ENCODE assay signal across 22 cellular contexts in genomic region chr5:69099302-69099701, GRCh38. TPM values are rescaled to one million over a fixed set of nuclear protein-coding genes. Genes with fewer than 3 reads are reported as not detected.
A peak's percentile ranks its signal among the peaks of the same experiment; 100 is the strongest.
DNase-seq lines count a peak whose midpoint lies in the region; ATAC-seq and TF ChIP-seq lines count a peak whose summit lies in the region.
"Had no signal": no experiment of that assay in that cellular context is flagged by ENCODE, and none has a peak within 500 bp of the region (broad histone marks: within the 10 kb centered on the region; RNA-seq: fewer than 3 reads in every experiment).

No MANE protein-coding gene starts in this region.

- H3K27me3 ChIP-seq in GM23338 (ENCODE audit: insufficient read depth), result no peaks in the 10 kb centered on the region
- H3K27me3 ChIP-seq: BLaER1 had no signal

- no peak overlapping the region for H2AFZ ChIP-seq in GM23338

- no peak overlapping the region for H3K4me3 Mint-ChIP-seq in GM23338
- no peak overlapping the region for H3K4me3 Mint-ChIP-seq in nephron
- no peak overlapping the region for H3K4me3 Mint-ChIP-seq in activated CD8-positive, alpha-beta memory T cell treated with anti-CD3 and anti-CD28 coated beads, Interleukin-2, amount 10 ng/mL, durations not matched to agents 7 days and 5 days
- H3K4me3 Mint-ChIP-seq: CD4-positive, alpha-beta memory T cell had no signal

- H3K4me2 ChIP-seq in GM23338, result no peak overlapping the region
- H3K4me2 ChIP-seq: BLaER1 had no signal

- DNase-seq in GM23338 (ENCODE audit: low spot score), result no peak
- no peak for DNase-seq in SK-N-MC (ENCODE audit: low read depth, low spot score)
- peak; percentile 15 for DNase-seq in fibroblast of mammary gland (ENCODE audit: low read depth)
- no peak for DNase-seq in DMS79 treated with DMSO at 0.1 percent for 48 hours (lab: John Stamatoyannopoulos, UW)
- no peak for DNase-seq in occipital lobe (lab: John Stamatoyannopoulos, UW)
- no peak for DNase-seq in activated CD8-positive, alpha-beta memory T cell treated with anti-CD3 and anti-CD28 coated beads, Interleukin-2, amount 10 ng/mL, durations not matched to agents 7 days and 5 days
- DNase-seq: ACHN; CD4-positive, alpha-beta memory T cell; GDM1; KG1; NCI-H1092 treated with DMSO at 0.1 percent for 48 hours; NCI-H1436 treated with DMSO at 0.1 percent for 48 hours; NCI-H1930; NCI-H2227 treated with DMSO at 0.1 percent for 48 hours; NCI-H510A; NK-92 treated with Interleukin-12 subunit alpha and Interleukin-12 subunit beta, amount 100 ng/mL, for 24 hours; SIG-M5 had no signal

- H3F3A ChIP-seq in GM23338 (replicated peaks; ENCODE audit: low read depth), result no peaks in the 10 kb centered on the region

- H3K27ac Mint-ChIP-seq in GM23338 (no peak overlapping the region), nephron (peak overlapping the region in 2 of 3 experiments; percentile 1 to 35)
- no peak overlapping the region for H3K27ac Mint-ChIP-seq in activated CD8-positive, alpha-beta memory T cell treated with anti-CD3 and anti-CD28 coated beads, Interleukin-2, amount 10 ng/mL, durations not matched to agents 7 days and 5 days

- H3K9me3 Mint-ChIP-seq in GM23338 (no peaks in the 10 kb centered on the region), nephron (no peaks in the 10 kb centered on the region)
- H3K9me3 Mint-ChIP-seq in activated CD8-positive, alpha-beta memory T cell treated with anti-CD3 and anti-CD28 coated beads, Interleukin-2, amount 10 ng/mL, durations not matched to agents 7 days and 5 days (ENCODE audit: low read depth), result no peaks in the 10 kb centered on the region
- H3K9me3 Mint-ChIP-seq: CD4-positive, alpha-beta memory T cell had no signal

- TF ChIP-seq CTCF in GM23338 (conservative IDR thresholded peaks at IDR 0.05; ENCODE audit: low read depth in 2 of 2) (no peak), fibroblast of mammary gland (conservative IDR thresholded peaks at IDR 0.05; ENCODE audit: control insufficient read depth, insufficient read depth, low read depth, low read length) (no peak), nephron (IDR thresholded peaks at IDR 0.05; ENCODE audit: unreplicated experiment in 3 of 3) (no peak)

- H3K36me3 ChIP-seq in GM23338 (ENCODE audit: insufficient read depth), result 0 out of 2 replicates have a peak, but pooled peaks cover 2% of the 10 kb centered on the region
- H3K36me3 ChIP-seq in SK-N-MC (ENCODE audit: insufficient read depth, low read length), result peaks cover 96% of the 10 kb centered on the region

- H3K9me3 ChIP-seq in SK-N-MC (ENCODE audit: low read depth, low read length), result no peaks in the 10 kb centered on the region
- H3K9me3 ChIP-seq: BLaER1 had no signal

- CTCF ChIA-PET in activated CD8-positive, alpha-beta memory T cell treated with anti-CD3 and anti-CD28 coated beads, Interleukin-2, amount 10 ng/mL, durations not matched to agents 7 days and 5 days (lab: Charles Lee), result no interaction called here

- H3K27ac ChIP-seq in GM23338 (ENCODE audit: low read depth) (no peak overlapping the region; the same call in 1 of the 2 replicates), SK-N-MC (peak overlapping the region; percentile 22; the same call in 1 of the 2 replicates)
- H3K27ac ChIP-seq: BLaER1 had no signal

- H3K4me1 ChIP-seq in GM23338 (ENCODE audit: insufficient read depth), result no peaks in the 10 kb centered on the region

- peaks cover 47% of the 10 kb centered on the region for H3K79me2 ChIP-seq in GM23338 (replicated peaks; ENCODE audit: insufficient read depth)

- no peak overlapping the region for H3K4me3 ChIP-seq in GM23338
- no peak overlapping the region; the same call in 1 of the 2 replicates for H3K4me3 ChIP-seq in SK-N-MC
- no peak overlapping the region for H3K4me3 ChIP-seq in fibroblast of mammary gland (ENCODE audit: control insufficient read depth, low read depth, low read length)
- H3K4me3 ChIP-seq: BLaER1 had no signal

- peaks cover 21% of the 10 kb centered on the region; the same call in 2 of the 3 replicates for H3K36me3 Mint-ChIP-seq in GM23338 (ENCODE audit: low read depth)
- peaks cover 49% of the 10 kb centered on the region for H3K36me3 Mint-ChIP-seq in nephron (ENCODE audit: low read depth)
- peaks cover 32% of the 10 kb centered on the region for H3K36me3 Mint-ChIP-seq in activated CD8-positive, alpha-beta memory T cell treated with anti-CD3 and anti-CD28 coated beads, Interleukin-2, amount 10 ng/mL, durations not matched to agents 7 days and 5 days

- peaks cover 2% of the 10 kb centered on the region for H3K27me3 Mint-ChIP-seq in GM23338 (ENCODE audit: insufficient read depth, low read depth, poor library complexity)
- no peaks in the 10 kb centered on the region for H3K27me3 Mint-ChIP-seq in nephron (ENCODE audit: low read depth)
- H3K27me3 Mint-ChIP-seq in activated CD8-positive, alpha-beta memory T cell treated with anti-CD3 and anti-CD28 coated beads, Interleukin-2, amount 10 ng/mL, durations not matched to agents 7 days and 5 days, result no peaks in the 10 kb centered on the region
- H3K27me3 Mint-ChIP-seq: CD4-positive, alpha-beta memory T cell had no signal

- ATAC-seq in GM23338 (0 out of 3 replicates have a peak, but pooled peaks have one; percentile 31), HG02885 (IDR thresholded peaks at IDR 0.05; ENCODE audit: poor library complexity, unreplicated experiment) (no peak)
- ATAC-seq in activated CD8-positive, alpha-beta memory T cell treated with anti-CD3 and anti-CD28 coated beads, Interleukin-2, amount 10 ng/mL, durations not matched to agents 7 days and 5 days, result no peak
- ATAC-seq: Panc1, SK-N-SH treated with all-trans-retinoic acid at 6 μM for 48 hours had no signal

- H3K4me1 Mint-ChIP-seq in GM23338 (peaks cover 6% of the 10 kb centered on the region; the same call in 2 of the 3 replicates), nephron (peaks cover 28% of the 10 kb centered on the region)
- H3K4me1 Mint-ChIP-seq in activated CD8-positive, alpha-beta memory T cell treated with anti-CD3 and anti-CD28 coated beads, Interleukin-2, amount 10 ng/mL, durations not matched to agents 7 days and 5 days, result peaks cover 38% of the 10 kb centered on the region

- no peak overlapping the region for H3K9ac ChIP-seq in SK-N-MC (ENCODE audit: insufficient read length)
- H3K9ac ChIP-seq: BLaER1 had no signal

- H3K9me2 ChIP-seq in GM23338 (ENCODE audit: insufficient read depth), result no peaks in the 10 kb centered on the region

- H4K20me1 ChIP-seq in GM23338 (replicated peaks; ENCODE audit: insufficient read depth), result no peaks in the 10 kb centered on the region

TF ChIP-seq in GM23338, 12 proteins besides CTCF, POLR2A, EP300 and RAD21 (continues in another document):
- no peak for TF ChIP-seq NANOG (IDR thresholded peaks at IDR 0.05; ENCODE audit: borderline replicate concordance)

RNA-seq across cellular contexts. Expression of gene SLC30A5, which starts 5.5 kb away (rescaled TPM):
- 39.7 and 43.2 TPM in 2 replicates for total RNA-seq in GM23338 (2014; rRNA removed; shearing (Covaris generic))
- 33.7 and 38.2 TPM in 2 replicates for polyA plus RNA-seq in GM23338 (2016; fragmentation: Nextera tagmentation; extraction: Ambion mirVana)
- 63.6 TPM for total RNA-seq in occipital lobe
- 10 to 100 TPM; 31.4 to 49.6 TPM for total RNA-seq in activated CD8-positive, alpha-beta memory T cell treated with anti-CD3 and anti-CD28 coated beads, Interleukin-2, amount 10 ng/mL, durations not matched to agents 7 days and 5 days

Comparison
In these comparisons a context has a peak if more than half of its experiments do, and no peak if none do; other contexts are left out.
1. H3K27ac Mint-ChIP-seq: peak in nephron (2 of 3); none in GM23338 (single experiment) and activated CD8-positive, alpha-beta memory T cell treated with anti-CD3 and anti-CD28 coated beads, Interleukin-2, amount 10 ng/mL, durations not matched to agents 7 days and 5 days (single experiment).